8 cellular contexts compared by ENCODE assay signal in the genomic region with DNA sequence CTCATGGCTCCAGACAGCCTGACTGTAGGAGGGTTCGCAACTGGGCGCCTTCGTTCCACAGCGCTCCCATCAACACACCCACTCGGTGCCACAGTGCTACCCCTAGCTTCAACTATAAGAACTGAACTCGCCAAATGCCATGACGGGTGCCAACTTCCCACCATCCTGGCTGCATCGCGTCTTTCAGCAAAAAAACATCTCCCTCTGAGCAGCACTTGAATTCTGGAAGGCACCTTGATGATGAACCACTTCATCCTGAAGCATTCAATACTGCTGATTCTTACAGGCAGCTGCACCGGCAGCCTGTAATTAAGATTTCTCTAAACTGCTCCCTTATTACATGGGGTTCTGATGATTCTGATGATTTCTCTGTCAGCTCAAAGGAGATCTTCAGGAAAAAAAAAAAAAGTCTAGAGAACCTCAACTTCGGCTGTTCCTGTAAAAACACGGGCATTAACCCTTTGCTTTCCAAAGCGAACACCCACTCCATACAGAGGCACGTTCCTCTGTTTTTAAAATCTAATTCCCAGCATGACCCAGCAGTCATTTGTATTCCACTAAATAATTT. TPM values are rescaled to one million over a fixed set of nuclear protein-coding genes. Genes with fewer than 3 reads are reported as not detected.
DNase-seq lines count a peak whose midpoint lies in the region; ATAC-seq and TF ChIP-seq lines count a peak whose summit lies in the region.

No MANE protein-coding gene starts in this region.

- H3K27me3 ChIP-seq in BLaER1 treated with 17β-estradiol and CSF1 and Interleukin-3, amounts not matched to agents 10 nM and 100 nM = peaks cover 0 to 4% (median 0%) of the 10 kb centered on the region in 11 experiments; a peak in 2 of 22 replicates
- H3K27me3 ChIP-seq in RWPE2 (ENCODE audit: insufficient read depth, poor library complexity, severe bottlenecking) = no peaks in the 10 kb centered on the region
- H3K27me3 ChIP-seq in parathyroid adenoma (ENCODE audit: control insufficient read depth, insufficient read depth, low read length) = no peaks in the 10 kb centered on the region

- peak overlapping the region; percentile 91 for H2AFZ ChIP-seq in parathyroid adenoma

- H3K9ac ChIP-seq in BLaER1 treated with 17β-estradiol and CSF1 and Interleukin-3, amounts not matched to agents 10 nM and 100 nM = peak overlapping the region; percentile 77 to 91 (median 86)
- peak overlapping the region; percentile 34 for H3K9ac ChIP-seq in parathyroid adenoma

- peaks cover 4 to 58% (median 27%) of the 10 kb centered on the region in 11 experiments; a peak in 16 of 22 replicates for H4K20me1 ChIP-seq in BLaER1 treated with 17β-estradiol and CSF1 and Interleukin-3, amounts not matched to agents 10 nM and 100 nM

- peak overlapping the region; percentile 95 to 100 (median 99) for H3K4me2 ChIP-seq in BLaER1 treated with 17β-estradiol and CSF1 and Interleukin-3, amounts not matched to agents 10 nM and 100 nM
- H3K4me2 ChIP-seq in parathyroid adenoma (ENCODE audit: low read length) = peak overlapping the region; percentile 83

- TF ChIP-seq CTCF in RWPE2 (IDR thresholded peaks at IDR 0.05; ENCODE audit: poor library complexity, severe bottlenecking) = peak; percentile 51
- peak; percentile 13 for TF ChIP-seq CTCF in parathyroid adenoma (IDR thresholded peaks at IDR 0.05)

- intact Hi-C loops in left ventricle myocardium superior (cut with micrococcal nuclease) = loop anchor here (5.0 kb wide), 1 partner anchor 51 kb away; no protein-coding TSS in a partner anchor

- H3K79me2 ChIP-seq in parathyroid adenoma = peaks cover 14% of the 10 kb centered on the region

- no peaks in the 10 kb centered on the region for H3K36me3 ChIP-seq in BLaER1 treated with 17β-estradiol and CSF1 and Interleukin-3, amounts not matched to agents 10 nM and 100 nM
- peaks cover 21% of the 10 kb centered on the region for H3K36me3 ChIP-seq in RWPE2 (ENCODE audit: low read depth)
- no peaks in the 10 kb centered on the region for H3K36me3 ChIP-seq in parathyroid adenoma (ENCODE audit: control insufficient read depth, insufficient read depth, low read length)

- peak overlapping the region in 10 of 11 experiments; percentile 61 to 79 (median 72); a peak in 14 of 22 replicates for H3K27ac ChIP-seq in BLaER1 treated with 17β-estradiol and CSF1 and Interleukin-3, amounts not matched to agents 10 nM and 100 nM
- H3K27ac ChIP-seq in RWPE2 (ENCODE audit: poor library complexity, severe bottlenecking) = peak overlapping the region; percentile 61
- H3K27ac ChIP-seq in parathyroid adenoma = peak overlapping the region; percentile 51

- ATAC-seq in RWPE2 (ENCODE audit: low read depth) (peak; percentile 74), left ventricle myocardium superior (peak; percentile 71), HG02763 (IDR thresholded peaks at IDR 0.05; ENCODE audit: unreplicated experiment) (no peak), HG02571 (IDR thresholded peaks at IDR 0.05; ENCODE audit: unreplicated experiment) (no peak)

- peak overlapping the region; percentile 78 to 93 (median 86) for H3K4me3 ChIP-seq in BLaER1 treated with 17β-estradiol and CSF1 and Interleukin-3, amounts not matched to agents 10 nM and 100 nM
- H3K4me3 ChIP-seq in RWPE2 (ENCODE audit: severe bottlenecking) = peak overlapping the region; percentile 81
- peak overlapping the region; percentile 70 for H3K4me3 ChIP-seq in parathyroid adenoma (ENCODE audit: low read depth, low read length)

- peaks cover 25 to 46% (median 39%) of the 10 kb centered on the region in 10 experiments for H3K4me1 ChIP-seq in BLaER1 treated with 17β-estradiol and CSF1 and Interleukin-3, amounts not matched to agents 10 nM and 100 nM
- H3K4me1 ChIP-seq in RWPE2 (ENCODE audit: insufficient read depth, poor library complexity, severe bottlenecking) (peaks cover 19% of the 10 kb centered on the region), parathyroid adenoma (no peaks in the 10 kb centered on the region)

- peak; percentile 64 for DNase-seq in HCEC 1CT
- no peak for DNase-seq in RWPE2 (ENCODE audit: low spot score)
- DNase-seq in anterior cingulate cortex (lab: John Stamatoyannopoulos, UW) = peak in 57 of 58 donors; percentile 7 to 77 (median 50)
- DNase-seq in left ventricle myocardium superior = peak; percentile 69

- H3K9me3 ChIP-seq in BLaER1 treated with 17β-estradiol and CSF1 and Interleukin-3, amounts not matched to agents 10 nM and 100 nM (replicated peaks in 1 of 11) = no peaks in the 10 kb centered on the region
- no peaks in the 10 kb centered on the region for H3K9me3 ChIP-seq in RWPE2 (ENCODE audit: severe bottlenecking)
- H3K9me3 ChIP-seq in parathyroid adenoma (ENCODE audit: control insufficient read depth, low read length) = no peaks in the 10 kb centered on the region

RNA-seq across cellular contexts. Expression of gene CYTH3, which starts 1.2 kb away (rescaled TPM):
- 27.8 TPM for total RNA-seq in left ventricle myocardium superior

Comparison
In these comparisons a context has a peak if more than half of its experiments do, and no peak if none do; other contexts are left out.
1. ATAC-seq: peak in RWPE2 (single experiment) and left ventricle myocardium superior (single experiment); none in HG02763 (single experiment) and HG02571 (single experiment).
2. Peak in every context shown above with its lines, with median percentiles within 50 percentile points of each other: H3K27ac ChIP-seq and H3K4me3 ChIP-seq.